In the genomic region with DNA sequence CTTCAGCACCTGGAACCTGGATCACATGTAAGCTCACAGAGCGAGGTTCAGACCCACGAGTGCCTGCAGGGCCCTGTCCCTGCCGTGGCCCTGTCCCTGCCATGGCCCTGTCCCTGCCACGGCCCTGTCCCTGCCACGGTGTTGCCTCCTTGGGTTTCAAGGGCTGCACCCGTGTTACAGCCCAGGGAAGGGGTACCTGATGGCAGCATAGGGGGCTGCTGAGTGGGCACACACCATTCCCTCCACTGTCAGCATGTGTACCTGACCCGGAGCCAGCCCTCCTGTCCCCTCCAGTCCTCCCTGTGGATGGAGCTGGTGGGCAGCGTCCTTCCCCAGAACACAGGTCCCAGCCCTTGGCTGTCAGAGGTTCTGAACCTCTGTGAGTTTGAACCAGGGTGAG, we compare ENCODE assay signal across 26 cellular contexts. TPM values are rescaled to one million over a fixed set of nuclear protein-coding genes. Genes with fewer than 3 reads are reported as not detected.
DNase-seq lines count a peak whose midpoint lies in the region; ATAC-seq and TF ChIP-seq lines count a peak whose summit lies in the region.
"Had no signal": no experiment of that assay in that cellular context is flagged by ENCODE, and none has a peak within 500 bp of the region (broad histone marks: within the 10 kb centered on the region; RNA-seq: fewer than 3 reads in every experiment).

No MANE protein-coding gene starts in this region.

- peak overlapping the region; percentile 26 to 62 for H3K27ac Mint-ChIP-seq in effector memory CD8-positive, alpha-beta T cell
- H3K27ac Mint-ChIP-seq: B cell; CD4-positive, alpha-beta memory T cell; CD8-positive, alpha-beta memory T cell had no signal

- H2AK5ac ChIP-seq in mesenchymal stem cell (ENCODE audit: low read length, severe bottlenecking), result no peak overlapping the region

- WGBS in mesenchymal stem cell, result 88% methylated on average over 8 of the region's 8 CpGs
- WGBS in spleen, 5 donors, result 88 to 100% (median 90%) methylated on average over 4 to 8 of the region's 8 CpGs

- H3K18ac ChIP-seq in mesenchymal stem cell (ENCODE audit: low read depth in 1 of 2, low read length in 2 of 2), result no peak overlapping the region

- no peak overlapping the region for H2BK5ac ChIP-seq in mesenchymal stem cell (ENCODE audit: low read depth, low read length, poor library complexity, severe bottlenecking)

- H3K27me3 ChIP-seq in mesenchymal stem cell (ENCODE audit: control insufficient read depth in 1 of 2, insufficient read depth in 1 of 2, low read length in 2 of 2), result no peaks in the 10 kb centered on the region
- no peaks in the 10 kb centered on the region for H3K27me3 ChIP-seq in spleen (replicated peaks in 1 of 7)
- H3K27me3 ChIP-seq in uterus, result no peaks in the 10 kb centered on the region
- H3K27me3 ChIP-seq: BLaER1 treated with 17β-estradiol and CSF1 and Interleukin-3, amounts not matched to agents 10 nM and 100 nM had no signal

- no peak overlapping the region for H3K4me2 ChIP-seq in mesenchymal stem cell (ENCODE audit: low read length, poor library complexity, severe bottlenecking)
- H3K4me2 ChIP-seq: A549; BLaER1 treated with 17β-estradiol and CSF1 and Interleukin-3, amounts not matched to agents 10 nM and 100 nM had no signal

- no peak overlapping the region for H3K14ac ChIP-seq in mesenchymal stem cell (ENCODE audit: low read length in 2 of 2)

- H3K27ac ChIP-seq in HEK293 (ENCODE audit: extremely low read depth, low read depth, low read length) (no peak overlapping the region), mesenchymal stem cell (ENCODE audit: low read length, poor library complexity, severe bottlenecking) (no peak overlapping the region), spleen (no peak overlapping the region), uterus (no peak overlapping the region)
- H3K27ac ChIP-seq: 22Rv1; A549; BLaER1 treated with 17β-estradiol and CSF1 and Interleukin-3, amounts not matched to agents 10 nM and 100 nM had no signal

- no peak overlapping the region for H4K8ac ChIP-seq in mesenchymal stem cell (ENCODE audit: low read length)

- no peak for ATAC-seq in effector memory CD8-positive, alpha-beta T cell (replicated peaks)
- no peak for ATAC-seq in HG02840 (IDR thresholded peaks at IDR 0.05; ENCODE audit: low FRiP score, unreplicated experiment)
- ATAC-seq in Right ventricle myocardium superior (ENCODE audit: poor library complexity), result no peak
- ATAC-seq: A549, GM12878 had no signal

- intact Hi-C loops in spleen (cut with DNase I; ENCODE audit: low total_unique reads), result no loop called here
- intact Hi-C loops in uterus (cut with DNase I; ENCODE audit: low total_unique reads), result no loop called here
- intact Hi-C loops in Right ventricle myocardium superior (cut with DNase I), result no loop called here
- intact Hi-C loops in posterior vena cava (cut with DNase I), result no loop called here

- DNase-seq in effector memory CD8-positive, alpha-beta T cell, result no peak
- DNase-seq in mesenchymal stem cell (no peak), spleen (peak; percentile 48), uterus (no peak), Right ventricle myocardium superior (no peak), posterior vena cava (ENCODE audit: low spot score) (no peak)
- DNase-seq: AML-193; CD4-positive, alpha-beta memory T cell; CD4-positive, CD25-positive, alpha-beta regulatory T cell; CD8-positive, alpha-beta memory T cell; COR-L47; DMS 273 treated with DMSO at 0.1 percent for 48 hours; DMS153; DMS53; DMS79; DND-41; EL; GDM1 had no signal

- H3K9me3 ChIP-seq in HEK293 (ENCODE audit: control insufficient read depth, insufficient read depth, low read depth, low read length), result no peaks in the 10 kb centered on the region
- H3K9me3 ChIP-seq in mesenchymal stem cell (ENCODE audit: control insufficient read depth, low read length), result no peaks in the 10 kb centered on the region
- no peaks in the 10 kb centered on the region for H3K9me3 ChIP-seq in spleen
- no peaks in the 10 kb centered on the region for H3K9me3 ChIP-seq in uterus
- H3K9me3 ChIP-seq: A549 had no signal

- H3K36me3 ChIP-seq in HEK293 (ENCODE audit: control insufficient read depth in 2 of 2, insufficient read depth in 1 of 2, low read length in 2 of 2), result peaks cover 6 to 79% of the 10 kb centered on the region in 2 experiments; a peak in 2 of 3 replicates
- H3K36me3 ChIP-seq in mesenchymal stem cell (ENCODE audit: control insufficient read depth in 1 of 2, insufficient read depth in 2 of 2, low read depth in 1 of 2, low read length in 2 of 2), result peaks cover 59 to 72% of the 10 kb centered on the region in 2 experiments
- H3K36me3 ChIP-seq in spleen, result peaks cover 0 to 98% (median 72%) of the 10 kb centered on the region in 6 donors
- H3K36me3 ChIP-seq in uterus, result no peaks in the 10 kb centered on the region

- TF ChIP-seq CTCF in HEK293 (tag by site-specific recombination; IDR thresholded peaks at IDR 0.05), result no peak
- no peak for TF ChIP-seq CTCF in spleen (IDR thresholded peaks at IDR 0.05 in 8 of 11, conservative IDR thresholded peaks at IDR 0.05 in 3 of 11)
- no peak for TF ChIP-seq CTCF in uterus (IDR thresholded peaks at IDR 0.05)

- H3K23ac ChIP-seq in mesenchymal stem cell (ENCODE audit: low read length in 2 of 2), result no peak overlapping the region

- H3K4me1 Mint-ChIP-seq in effector memory CD8-positive, alpha-beta T cell (ENCODE audit: low read depth in 2 of 2), result peaks cover 0 to 3% of the 10 kb centered on the region in 2 donors
- H3K4me1 Mint-ChIP-seq: B cell; CD14-positive monocyte; CD4-positive, CD25-positive, alpha-beta regulatory T cell; CD8-positive, alpha-beta memory T cell had no signal

- CTCF ChIA-PET in HEK293 (lab: Yijun Ruan, JAX), result no interaction called here

- no peak overlapping the region for H3K4me3 ChIP-seq in HEK293 (ENCODE audit: low read depth, low read length)
- H3K4me3 ChIP-seq in mesenchymal stem cell (ENCODE audit: insufficient read depth in 1 of 2, low read depth in 1 of 2, low read length in 2 of 2), result no peak overlapping the region
- H3K4me3 ChIP-seq in spleen, result no peak overlapping the region
- no peak overlapping the region for H3K4me3 ChIP-seq in uterus
- H3K4me3 ChIP-seq: A549; BLaER1 treated with 17β-estradiol and CSF1 and Interleukin-3, amounts not matched to agents 10 nM and 100 nM; GM12878 had no signal

- TF ChIP-seq POLR2A in spleen (IDR thresholded peaks at IDR 0.05) (no peak), uterus (IDR thresholded peaks at IDR 0.05) (no peak)

- H2BK120ac ChIP-seq in mesenchymal stem cell (ENCODE audit: low read depth, low read length), result no peak overlapping the region

- POLR2A ChIA-PET in HEK293 (lab: Yijun Ruan, JAX), result interaction anchor here (0.7 to 1.4 kb wide), 2 partner anchors 14 to 75 kb away, joined by 3 read pairs; no protein-coding TSS in a partner anchor

- H3K79me1 ChIP-seq in mesenchymal stem cell (replicated peaks; ENCODE audit: low read length, poor library complexity, severe bottlenecking), result peaks cover 2% of the 10 kb centered on the region

- no peak overlapping the region for H3K4ac ChIP-seq in mesenchymal stem cell (ENCODE audit: low read depth in 1 of 2, low read length in 2 of 2)

- no peak overlapping the region for H2BK15ac ChIP-seq in mesenchymal stem cell (ENCODE audit: low read depth, poor library complexity, severe bottlenecking)

- no peaks in the 10 kb centered on the region for H3K9me3 Mint-ChIP-seq in effector memory CD8-positive, alpha-beta T cell
- H3K9me3 Mint-ChIP-seq: CD4-positive, alpha-beta memory T cell; CD4-positive, CD25-positive, alpha-beta regulatory T cell; CD8-positive, alpha-beta memory T cell had no signal

- H3K27me3 Mint-ChIP-seq in effector memory CD8-positive, alpha-beta T cell, result no peaks in the 10 kb centered on the region
- H3K27me3 Mint-ChIP-seq: B cell; CD4-positive, alpha-beta memory T cell; CD4-positive, CD25-positive, alpha-beta regulatory T cell; CD8-positive, alpha-beta memory T cell had no signal

- H3K36me3 Mint-ChIP-seq in effector memory CD8-positive, alpha-beta T cell (ENCODE audit: insufficient read depth), result peaks cover 32% of the 10 kb centered on the region

- H3K4me3 Mint-ChIP-seq in effector memory CD8-positive, alpha-beta T cell, result no peak overlapping the region
- H3K4me3 Mint-ChIP-seq: B cell; CD14-positive monocyte; CD4-positive, alpha-beta memory T cell; CD4-positive, CD25-positive, alpha-beta regulatory T cell; CD8-positive, alpha-beta memory T cell had no signal

- H2AFZ ChIP-seq in mesenchymal stem cell (ENCODE audit: low read depth, low read length), result no peak overlapping the region

- H3K4me1 ChIP-seq in HEK293 (ENCODE audit: control insufficient read depth, insufficient read depth, low read length) (no peaks in the 10 kb centered on the region), mesenchymal stem cell (ENCODE audit: control insufficient read depth, insufficient read depth, low read depth, low read length) (peaks cover 21% of the 10 kb centered on the region), spleen (no peaks in the 10 kb centered on the region), uterus (no peaks in the 10 kb centered on the region)
- H3K4me1 ChIP-seq: A549 had no signal

- H2BK12ac ChIP-seq in mesenchymal stem cell (ENCODE audit: low read length in 2 of 2), result no peak overlapping the region

- H3K9ac ChIP-seq in mesenchymal stem cell (ENCODE audit: low read length), result no peak overlapping the region
- H3K9ac ChIP-seq: BLaER1 treated with 17β-estradiol and CSF1 and Interleukin-3, amounts not matched to agents 10 nM and 100 nM had no signal

- H4K91ac ChIP-seq in mesenchymal stem cell (ENCODE audit: low read length), result peak overlapping the region; percentile 10

TF ChIP-seq in HEK293, 187 proteins besides CTCF, POLR2A, EP300 and RAD21 (continues in another document):
- no peak for TF ChIP-seq ZNF223 (tag by site-specific recombination; IDR thresholded peaks at IDR 0.05)
- no peak for TF ChIP-seq ZNF138 (tag by site-specific recombination; IDR thresholded peaks at IDR 0.05; ENCODE audit: borderline replicate concordance)

RNA-seq across cellular contexts. Expression of gene DFFB, which starts 15.3 kb away (rescaled TPM):
- 5.7 TPM for polyA plus RNA-seq in mesenchymal stem cell (2013, experiment 1 of 2)
- polyA plus RNA-seq in mesenchymal stem cell (2013, experiment 2 of 2), result 5.4 TPM
- 10 to 100 TPM in 5 of 7 donors, 1 to 10 TPM in 2; 8.5 to 13.8 (median 12.1) TPM for total RNA-seq in spleen
- polyA plus RNA-seq in spleen, result 10 to 100 TPM in 1 of 3 donors, 1 to 10 TPM in 2; 6.3 to 10.5 (median 8.7) TPM
- total RNA-seq in uterus, result 10 to 100 TPM in 2 of 4 donors, 1 to 10 TPM in 1, under 1 TPM in 1; 0.51 to 17.9 (median 9.3) TPM
- 2.8 TPM for total RNA-seq in Right ventricle myocardium superior
- total RNA-seq in posterior vena cava, result 1 to 10 TPM; 4.8 to 5.2 TPM

RNA-seq across cellular contexts. Expression of gene CEP104, which starts 15.5 kb away (rescaled TPM):
- polyA plus RNA-seq in mesenchymal stem cell (2013, experiment 1 of 2), result 19.9 TPM
- polyA plus RNA-seq in mesenchymal stem cell (2013, experiment 2 of 2), result 20.7 TPM
- total RNA-seq in spleen (10 to 100 TPM; 26.4 to 49.4 (median 42.0) TPM), uterus (10 to 100 TPM; 10.5 to 43.2 (median 22.1) TPM), Right ventricle myocardium superior (32.3 TPM), posterior vena cava (10 to 100 TPM; 40.1 to 57.9 TPM)
- polyA plus RNA-seq in spleen, result 1 to 10 TPM; 4.5 to 8.4 (median 5.3) TPM

RNA-seq across cellular contexts. Expression of gene C1orf174, which starts 27.5 kb away (rescaled TPM):
- 23.5 TPM for polyA plus RNA-seq in mesenchymal stem cell (2013, experiment 1 of 2)
- polyA plus RNA-seq in mesenchymal stem cell (2013, experiment 2 of 2), result 24.0 TPM
- total RNA-seq in spleen, result 10 to 100 TPM; 19.7 to 34.5 (median 23.7) TPM
- 10 to 100 TPM; 14.9 to 24.2 (median 15.8) TPM for polyA plus RNA-seq in spleen
- 10 to 100 TPM in 2 of 4 donors, 1 to 10 TPM in 2; 6.4 to 41.9 (median 17.5) TPM for total RNA-seq in uterus
- 12.6 TPM for total RNA-seq in Right ventricle myocardium superior
- total RNA-seq in posterior vena cava, result 10 to 100 TPM; 18.7 to 20.4 TPM
